Comparison of ENCODE assay signal across 2 cellular contexts in genomic region chr12:56315256-56315625, GRCh38.
TF ChIP-seq lines count a peak whose summit lies in the region.

No MANE protein-coding gene starts in this region.

TF ChIP-seq in GM12891, 5 proteins besides CTCF, POLR2A, EP300 and RAD21:
- TF ChIP-seq TAF1 (IDR thresholded peaks at IDR 0.05; ENCODE audit: low read depth, low read length) (no peak), SPI1 (IDR thresholded peaks at IDR 0.05; ENCODE audit: low read depth, low read length) (no peak), POLR2AphosphoS5 (IDR thresholded peaks at IDR 0.05; ENCODE audit: low read depth, low read length) (no peak), PAX5 (IDR thresholded peaks at IDR 0.05; ENCODE audit: insufficient read depth, low read length, severe bottlenecking) (no peak), POU2F2 (IDR thresholded peaks at IDR 0.05; ENCODE audit: low read depth, low read length) (no peak)
TF ChIP-seq in GM12891: peak in this region for 0.

TF ChIP-seq in endothelial cell of umbilical vein, 7 proteins besides CTCF, POLR2A, EP300 and RAD21:
- no peak for TF ChIP-seq POLR2AphosphoS5 (IDR thresholded peaks at IDR 0.05; ENCODE audit: insufficient read depth, low read depth, low read length)
- TF ChIP-seq EZH2 (IDR thresholded peaks at IDR 0.05; ENCODE audit: borderline replicate concordance, low read depth, low read length, severe bottlenecking), result no peak
- no peak for TF ChIP-seq JUN (IDR thresholded peaks at IDR 0.05; ENCODE audit: borderline replicate concordance, insufficient read depth, insufficient read length, low read depth)
- no peak for TF ChIP-seq GATA2 (IDR thresholded peaks at IDR 0.05; ENCODE audit: insufficient read depth, insufficient read length, low read depth, low read length)
- no peak for TF ChIP-seq MYC (IDR thresholded peaks at IDR 0.05; ENCODE audit: low read depth, low read length)
- no peak for TF ChIP-seq MAX (IDR thresholded peaks at IDR 0.05; ENCODE audit: insufficient read depth, insufficient read length)
- TF ChIP-seq FOS (IDR thresholded peaks at IDR 0.05; ENCODE audit: borderline replicate concordance, insufficient read depth, low read length), result no peak
TF ChIP-seq in endothelial cell of umbilical vein: peak in this region for 0.
